ENCODE assay signal across 18 cellular contexts in the genomic region with DNA sequence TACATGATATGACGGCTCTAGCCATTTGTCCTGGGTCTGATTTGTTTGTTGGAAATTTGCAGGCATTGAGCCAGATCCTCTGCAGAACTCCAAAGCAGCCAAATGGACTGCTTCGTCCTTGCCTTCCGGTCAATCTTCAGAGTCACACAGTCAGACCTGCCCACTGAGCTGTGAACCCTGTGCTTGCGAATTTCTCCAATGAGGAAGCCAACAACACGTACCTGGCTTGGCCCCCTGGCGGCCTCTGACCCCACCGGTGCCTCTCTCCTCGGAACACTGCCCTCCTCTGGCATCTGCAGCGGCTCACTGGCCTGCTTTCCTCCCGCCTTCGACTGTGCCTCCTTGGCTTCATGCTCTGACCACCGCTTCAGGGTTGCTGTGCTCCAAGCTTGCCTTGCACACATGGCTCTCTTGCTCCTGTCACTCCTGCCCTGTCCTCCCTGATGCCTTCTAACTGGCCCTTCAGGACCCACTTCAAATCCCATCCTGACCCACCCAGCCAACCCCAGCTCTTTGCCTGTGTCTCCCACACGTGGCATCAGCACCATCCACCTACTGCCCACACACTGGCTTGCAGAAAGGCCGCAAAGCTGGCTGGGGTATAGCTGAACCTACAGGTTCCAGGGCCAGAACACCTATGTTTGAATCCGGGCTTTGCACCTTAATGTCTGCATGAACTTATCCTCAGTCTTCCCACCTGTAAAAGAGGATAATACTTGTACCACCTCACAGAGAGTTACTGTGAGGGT.
A peak's percentile ranks its signal among the peaks of the same experiment; 100 is the strongest.
DNase-seq lines count a peak whose midpoint lies in the region; ATAC-seq, FAIRE-seq and TF ChIP-seq lines count a peak whose summit lies in the region.
"Had no signal": no experiment of that assay in that cellular context is flagged by ENCODE, and none has a peak within 500 bp of the region (broad histone marks: within the 10 kb centered on the region; RNA-seq: fewer than 3 reads in every experiment).

No MANE protein-coding gene starts in this region.

- no peak overlapping the region for H2BK120ac ChIP-seq in trophoblast cell (ENCODE audit: insufficient read depth, low read length, poor library complexity)

- POLR2A ChIA-PET in activated CD4-positive, alpha-beta memory T cell treated with anti-CD3 and anti-CD28 coated beads, Interleukin-2, amount 10 ng/mL, durations not matched to agents 7 days and 5 days (lab: Charles Lee), result interaction anchor here (2.5 kb wide), 1 partner anchor 13 kb away, joined by 6 read pairs; no protein-coding TSS in a partner anchor

- no peak overlapping the region for H4K12ac ChIP-seq in trophoblast cell (ENCODE audit: low read depth, low read length)

- intact Hi-C loops in heart right ventricle (cut with DNase I), result no loop called here

- H3K4me3 ChIP-seq in astrocyte (ENCODE audit: insufficient read depth, low read depth, low read length) (no peak overlapping the region), heart right ventricle (no peak overlapping the region), trophoblast cell (ENCODE audit: low read depth, low read length) (peak overlapping the region; percentile 17)
- H3K4me3 ChIP-seq: BLaER1 treated with 17β-estradiol and CSF1 and Interleukin-3, amounts not matched to agents 10 nM and 100 nM had no signal

- no peak for FAIRE-seq in astrocyte (lab: Jason Lieb, UNC)
- FAIRE-seq: GM12891, TTC549, urothelium cell line had no signal

- H3K4ac ChIP-seq in trophoblast cell (ENCODE audit: low read depth, low read length), result no peak overlapping the region

- H3K79me1 ChIP-seq in trophoblast cell (ENCODE audit: low read length), result no peaks in the 10 kb centered on the region

- peaks cover 16% of the 10 kb centered on the region for H3K4me1 Mint-ChIP-seq in astrocyte (ENCODE audit: low read depth, unreplicated experiment)
- peaks cover 16 to 21% of the 10 kb centered on the region in 2 donors for H3K4me1 Mint-ChIP-seq in effector memory CD8-positive, alpha-beta T cell (ENCODE audit: low read depth in 2 of 2)
- H3K4me1 Mint-ChIP-seq in activated CD4-positive, alpha-beta memory T cell treated with anti-CD3 and anti-CD28 coated beads, Interleukin-2, amount 10 ng/mL, durations not matched to agents 7 days and 5 days, result peaks cover 35% of the 10 kb centered on the region

- H3K36me3 ChIP-seq in astrocyte (ENCODE audit: insufficient read depth, low read length), result no peaks in the 10 kb centered on the region
- no peaks in the 10 kb centered on the region for H3K36me3 ChIP-seq in heart right ventricle
- H3K36me3 ChIP-seq in trophoblast cell (ENCODE audit: control insufficient read depth in 1 of 2, insufficient read depth in 2 of 2, low read length in 2 of 2), result no peaks in the 10 kb centered on the region
- H3K36me3 ChIP-seq: BLaER1 treated with 17β-estradiol and CSF1 and Interleukin-3, amounts not matched to agents 10 nM and 100 nM had no signal

- no peak overlapping the region for H2BK5ac ChIP-seq in trophoblast cell (ENCODE audit: low read depth, low read length, poor library complexity)

- no peak overlapping the region for H3K27ac Mint-ChIP-seq in astrocyte (ENCODE audit: unreplicated experiment)
- no peak overlapping the region for H3K27ac Mint-ChIP-seq in effector memory CD8-positive, alpha-beta T cell
- no peak overlapping the region for H3K27ac Mint-ChIP-seq in activated CD4-positive, alpha-beta memory T cell treated with anti-CD3 and anti-CD28 coated beads, Interleukin-2, amount 10 ng/mL, durations not matched to agents 7 days and 5 days
- H3K27ac Mint-ChIP-seq: activated naive CD4-positive, alpha-beta T cell treated with anti-CD3 and anti-CD28 coated beads, Interleukin-2, amount 10 ng/mL, durations not matched to agents 7 days and 5 days; stimulated activated naive B cell treated with anti-CD40 and anti-IgM and Interleukin-4, amounts not matched to agents 10 μg/mL and 1 μg/mL and 100 μg/mL, for 72 hours had no signal

- H4K20me1 ChIP-seq in astrocyte (ENCODE audit: insufficient read depth, low read length), result no peaks in the 10 kb centered on the region
- H4K20me1 ChIP-seq: BLaER1 treated with 17β-estradiol and CSF1 and Interleukin-3, amounts not matched to agents 10 nM and 100 nM had no signal

- peaks cover 4% of the 10 kb centered on the region for H3K9me3 Mint-ChIP-seq in astrocyte (ENCODE audit: unreplicated experiment)
- H3K9me3 Mint-ChIP-seq in effector memory CD8-positive, alpha-beta T cell, result no peaks in the 10 kb centered on the region
- H3K9me3 Mint-ChIP-seq in activated CD4-positive, alpha-beta memory T cell treated with anti-CD3 and anti-CD28 coated beads, Interleukin-2, amount 10 ng/mL, durations not matched to agents 7 days and 5 days, result peaks cover 3% of the 10 kb centered on the region

- peak overlapping the region; percentile 11 for H3K4me2 ChIP-seq in astrocyte (ENCODE audit: low read length)
- H3K4me2 ChIP-seq in trophoblast cell (ENCODE audit: low read length), result no peak overlapping the region
- H3K4me2 ChIP-seq: BLaER1 treated with 17β-estradiol and CSF1 and Interleukin-3, amounts not matched to agents 10 nM and 100 nM had no signal

- H2AK5ac ChIP-seq in trophoblast cell (ENCODE audit: low read length), result no peak overlapping the region

- no peak overlapping the region for H2BK12ac ChIP-seq in trophoblast cell (ENCODE audit: low read length)

- peak in 7 of 8 donors; percentile 11 to 66 (median 42) for ATAC-seq in heart right ventricle
- ATAC-seq in effector memory CD8-positive, alpha-beta T cell (replicated peaks), result no peak
- ATAC-seq: stimulated activated naive B cell treated with anti-CD40 and anti-IgM and Interleukin-4, amounts not matched to agents 10 μg/mL and 1 μg/mL and 100 μg/mL, for 72 hours had no signal

- H3K9ac ChIP-seq in astrocyte (ENCODE audit: low read length) (no peak overlapping the region), trophoblast cell (ENCODE audit: low read length) (no peak overlapping the region)
- H3K9ac ChIP-seq: BLaER1 treated with 17β-estradiol and CSF1 and Interleukin-3, amounts not matched to agents 10 nM and 100 nM had no signal

- H3K9me3 ChIP-seq in astrocyte (ENCODE audit: insufficient read depth, low read depth, low read length) (no peaks in the 10 kb centered on the region), heart right ventricle (peaks cover 0 to 13% (median 0%) of the 10 kb centered on the region in 11 donors), trophoblast cell (ENCODE audit: insufficient read depth, low read depth, low read length) (no peaks in the 10 kb centered on the region)

- H3K79me2 ChIP-seq in astrocyte (ENCODE audit: insufficient read depth, low read length) (no peaks in the 10 kb centered on the region), trophoblast cell (ENCODE audit: control insufficient read depth, insufficient read depth, low read length, poor library complexity) (no peaks in the 10 kb centered on the region)

- H3K27ac ChIP-seq in astrocyte (ENCODE audit: low read depth, low read length), result no peak overlapping the region
- peak overlapping the region in 9 of 10 donors; percentile 18 to 79 (median 52) for H3K27ac ChIP-seq in heart right ventricle
- H3K27ac ChIP-seq in trophoblast cell (ENCODE audit: low read depth, low read length), result no peak overlapping the region
- H3K27ac ChIP-seq: BLaER1 treated with 17β-estradiol and CSF1 and Interleukin-3, amounts not matched to agents 10 nM and 100 nM; HL-60 had no signal

- TF ChIP-seq CTCF in astrocyte (IDR thresholded peaks at IDR 0.05; ENCODE audit: insufficient read depth, low read depth, low read length) (no peak), heart right ventricle (IDR thresholded peaks at IDR 0.05) (peak in 4 of 9 donors; percentile 6 to 36 (median 24))

- H4K8ac ChIP-seq in trophoblast cell (ENCODE audit: low read depth, low read length), result no peak overlapping the region

- no peak overlapping the region for H3K4me3 Mint-ChIP-seq in astrocyte (ENCODE audit: unreplicated experiment)
- H3K4me3 Mint-ChIP-seq in effector memory CD8-positive, alpha-beta T cell, result no peak overlapping the region
- no peak overlapping the region for H3K4me3 Mint-ChIP-seq in activated CD4-positive, alpha-beta memory T cell treated with anti-CD3 and anti-CD28 coated beads, Interleukin-2, amount 10 ng/mL, durations not matched to agents 7 days and 5 days
- H3K4me3 Mint-ChIP-seq: activated naive CD4-positive, alpha-beta T cell treated with anti-CD3 and anti-CD28 coated beads, Interleukin-2, amount 10 ng/mL, durations not matched to agents 7 days and 5 days; stimulated activated naive B cell treated with anti-CD40 and anti-IgM and Interleukin-4, amounts not matched to agents 10 μg/mL and 1 μg/mL and 100 μg/mL, for 72 hours had no signal

- H3K4me1 ChIP-seq in astrocyte (ENCODE audit: insufficient read depth, low read length) (peaks cover 19% of the 10 kb centered on the region), heart right ventricle (peaks cover 2 to 41% (median 18%) of the 10 kb centered on the region in 9 donors), trophoblast cell (ENCODE audit: control insufficient read depth in 1 of 2, insufficient read depth in 2 of 2, low read length in 2 of 2) (no peaks in the 10 kb centered on the region)

- H3K27me3 ChIP-seq in astrocyte (ENCODE audit: insufficient read depth, low read length), result peaks cover 18% of the 10 kb centered on the region
- H3K27me3 ChIP-seq in heart right ventricle, result no peaks in the 10 kb centered on the region
- no peaks in the 10 kb centered on the region for H3K27me3 ChIP-seq in trophoblast cell (ENCODE audit: insufficient read depth, low read length)
- H3K27me3 ChIP-seq: BLaER1 treated with 17β-estradiol and CSF1 and Interleukin-3, amounts not matched to agents 10 nM and 100 nM had no signal

- peaks cover 29% of the 10 kb centered on the region for H3K27me3 Mint-ChIP-seq in astrocyte (ENCODE audit: low read depth, unreplicated experiment)
- H3K27me3 Mint-ChIP-seq in effector memory CD8-positive, alpha-beta T cell, result peaks cover 33 to 79% of the 10 kb centered on the region in 2 donors
- H3K27me3 Mint-ChIP-seq in activated CD4-positive, alpha-beta memory T cell treated with anti-CD3 and anti-CD28 coated beads, Interleukin-2, amount 10 ng/mL, durations not matched to agents 7 days and 5 days, result peaks cover 90% of the 10 kb centered on the region

- WGBS in heart right ventricle, 2 donors, result 60 to 61% methylated on average over 15 of the region's 15 CpGs
- no CpG with 5 or more reads among the region's 15 CpGs for WGBS in trophoblast cell (ENCODE audit: extremely low coverage, insufficient coverage, insufficient read length)

- CTCF ChIA-PET in activated CD4-positive, alpha-beta memory T cell treated with anti-CD3 and anti-CD28 coated beads, Interleukin-2, amount 10 ng/mL, durations not matched to agents 7 days and 5 days (lab: Charles Lee), result no interaction called here

- H3K36me3 Mint-ChIP-seq in astrocyte (ENCODE audit: low read depth, unreplicated experiment), result no peaks in the 10 kb centered on the region
- no peaks in the 10 kb centered on the region for H3K36me3 Mint-ChIP-seq in effector memory CD8-positive, alpha-beta T cell (ENCODE audit: insufficient read depth)
- H3K36me3 Mint-ChIP-seq in activated CD4-positive, alpha-beta memory T cell treated with anti-CD3 and anti-CD28 coated beads, Interleukin-2, amount 10 ng/mL, durations not matched to agents 7 days and 5 days (ENCODE audit: low read depth), result no peaks in the 10 kb centered on the region
- H3K36me3 Mint-ChIP-seq: stimulated activated naive B cell treated with anti-CD40 and anti-IgM and Interleukin-4, amounts not matched to agents 10 μg/mL and 1 μg/mL and 100 μg/mL, for 72 hours had no signal

- H2AFZ ChIP-seq in astrocyte (ENCODE audit: low read depth, low read length) (no peak overlapping the region), trophoblast cell (ENCODE audit: insufficient read depth, low read length, poor library complexity) (no peak overlapping the region)

- no peak overlapping the region for H4K91ac ChIP-seq in trophoblast cell (ENCODE audit: low read depth, low read length)

- DNase-seq in GM03348 (ENCODE audit: low spot score) (peak; percentile 26), astrocyte (ENCODE audit: low read depth) (peak; percentile 49), heart right ventricle (peak in 1 of 2 donors; percentile 36), trophoblast cell (peak in 1 of 2 donors; percentile 35), NCI-H510A treated with DMSO at 0.1 percent for 48 hours (lab: John Stamatoyannopoulos, UW) (no peak)
- no peak for DNase-seq in activated naive CD4-positive, alpha-beta T cell treated with anti-CD3 and anti-CD28 coated beads, Interleukin-2, amount 50 U/mL, for 16 hours
- DNase-seq in effector memory CD8-positive, alpha-beta T cell, result no peak
- no peak for DNase-seq in activated CD4-positive, alpha-beta memory T cell treated with anti-CD3 and anti-CD28 coated beads, Interleukin-2, amount 10 ng/mL, durations not matched to agents 7 days and 5 days
- DNase-seq: activated naive CD4-positive, alpha-beta T cell treated with anti-CD3 and anti-CD28 coated beads, Interleukin-2, amount 10 ng/mL, durations not matched to agents 7 days and 5 days; NCI-H2081; SIG-M5; stimulated activated CD4-positive, alpha-beta T cell treated with anti-CD3 and anti-CD28 coated beads, Interleukin-4, amount 100 ng/mL, for 4 hours; stimulated activated naive B cell treated with anti-CD40 and anti-IgM and Interleukin-4, amounts not matched to agents 10 μg/mL and 1 μg/mL and 100 μg/mL, for 72 hours had no signal

- no peak overlapping the region for H3K18ac ChIP-seq in trophoblast cell (ENCODE audit: low read length)

- H3K14ac ChIP-seq in trophoblast cell (ENCODE audit: low read length), result no peak overlapping the region

- H3K23ac ChIP-seq in trophoblast cell (ENCODE audit: low read length), result no peak overlapping the region

Comparison
In these comparisons a context has a peak if more than half of its experiments do, and no peak if none do; other contexts are left out.
1. DNase-seq: peak in GM03348 (single experiment) and astrocyte (single experiment); none in activated naive CD4-positive, alpha-beta T cell treated with anti-CD3 and anti-CD28 coated beads, Interleukin-2, amount 50 U/mL, for 16 hours (single experiment), effector memory CD8-positive, alpha-beta T cell (0 of 3), activated CD4-positive, alpha-beta memory T cell treated with anti-CD3 and anti-CD28 coated beads, Interleukin-2, amount 10 ng/mL, durations not matched to agents 7 days and 5 days (single experiment) and NCI-H510A treated with DMSO at 0.1 percent for 48 hours (single experiment).
2. H3K27ac ChIP-seq: peak in heart right ventricle (9 of 10); none in astrocyte (single experiment) and trophoblast cell (single experiment).